In the genomic region with DNA sequence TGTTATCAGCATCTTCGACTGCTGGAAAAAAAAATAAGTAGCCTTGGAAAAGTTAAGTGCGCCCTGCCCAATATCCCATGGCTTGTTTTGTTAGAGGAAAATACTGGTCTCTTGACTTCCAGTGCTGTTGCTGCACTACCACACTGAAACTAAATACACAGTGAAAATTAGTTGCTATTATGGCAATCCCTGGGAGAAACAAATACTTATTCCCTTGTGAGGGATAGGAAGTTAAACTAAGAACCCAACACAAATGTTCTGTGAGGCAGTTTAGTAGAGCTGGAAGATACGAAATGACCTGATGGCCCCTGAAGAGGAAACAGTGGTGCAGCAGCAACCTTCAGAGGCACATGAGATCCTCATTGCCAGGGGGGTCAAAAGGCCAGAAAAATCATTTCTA, we compare ENCODE assay signal across 23 cellular contexts.
A peak's percentile ranks its signal among the peaks of the same experiment; 100 is the strongest.
DNase-seq lines count a peak whose midpoint lies in the region; ATAC-seq, FAIRE-seq and TF ChIP-seq lines count a peak whose summit lies in the region.
"Had no signal": no experiment of that assay in that cellular context is flagged by ENCODE, and none has a peak within 500 bp of the region (broad histone marks: within the 10 kb centered on the region; RNA-seq: fewer than 3 reads in every experiment).

No MANE protein-coding gene starts in this region.

- peaks cover 19% of the 10 kb centered on the region for H3K36me3 Mint-ChIP-seq in activated T-cell treated with anti-CD3 and anti-CD28 coated beads, Interleukin-2, amount 50 U/mL, for 24 hours (ENCODE audit: low read depth)
- peaks cover 37% of the 10 kb centered on the region for H3K36me3 Mint-ChIP-seq in activated T-cell treated with anti-CD3 and anti-CD28 coated beads, Interleukin-2, amount 50 U/mL, for 4 hours (ENCODE audit: insufficient read depth)

- POLR2A ChIA-PET in HepG2 (lab: Yijun Ruan, JAX) = no interaction called here

- DNase-seq in HepG2 (ENCODE audit: low spot score) = no peak
- DNase-seq in fibroblast of peridontal ligament (ENCODE audit: extremely low read depth) = peak; percentile 34
- peak in 1 of 3 donors; percentile 39 for DNase-seq in right cardiac atrium
- DNase-seq in colonic mucosa = no peak
- DNase-seq in activated T-cell treated with anti-CD3 and anti-CD28 coated beads, Interleukin-2, amount 50 U/mL, for 24 hours = no peak
- DNase-seq in activated T-cell treated with anti-CD3 and anti-CD28 coated beads, Interleukin-2, amount 50 U/mL, for 4 hours = no peak
- DNase-seq: CD4-positive, alpha-beta T cell; COR-L47; DMS 273 treated with DMSO at 0.1 percent for 48 hours; DMS79 treated with DMSO at 0.1 percent for 48 hours; H9; KBM-7; MM.1S; NCI-H1048; NCI-H1436 treated with DMSO at 0.1 percent for 48 hours; NCI-H1930; NCI-H2171; NCI-H526 treated with DMSO at 0.1 percent for 48 hours; Peyer's patch had no signal

- H3K27ac Mint-ChIP-seq in activated T-cell treated with anti-CD3 and anti-CD28 coated beads, Interleukin-2, amount 50 U/mL, for 24 hours = no peak overlapping the region
- H3K27ac Mint-ChIP-seq: CD4-positive, alpha-beta T cell had no signal

- H3K4me2 ChIP-seq in HepG2 (ENCODE audit: low read depth, low read length) = no peak overlapping the region

- 89% methylated on average over 3 of the region's 3 CpGs for WGBS in liver
- WGBS in HepG2 (ENCODE audit: low lambda C conversion rate) = 93% methylated on average over 3 of the region's 3 CpGs
- 38% methylated on average over 3 of the region's 3 CpGs for WGBS in right cardiac atrium

- no TSS peak for BruUV-seq in HepG2 (replicated peaks; lab: Mats Ljungman, UMichigan)

- H3K36me3 ChIP-seq in liver (ENCODE audit: control insufficient read depth in 4 of 4, insufficient read depth in 3 of 4, low read depth in 1 of 4, low read length in 3 of 4) = no peaks in the 10 kb centered on the region
- H3K36me3 ChIP-seq in HepG2 (replicated peaks in 1 of 2; ENCODE audit: control insufficient read depth in 1 of 2, insufficient read depth in 2 of 2, low read length in 2 of 2) = no peaks in the 10 kb centered on the region
- no peaks in the 10 kb centered on the region for H3K36me3 ChIP-seq in colonic mucosa
- H3K36me3 ChIP-seq: Peyer's patch, SJSA1 had no signal

- no peak for FAIRE-seq in HepG2 (lab: Jason Lieb, UNC)
- FAIRE-seq: GM12891 had no signal

- no peaks in the 10 kb centered on the region for H3K9me3 Mint-ChIP-seq in activated T-cell treated with anti-CD3 and anti-CD28 coated beads, Interleukin-2, amount 50 U/mL, for 24 hours
- H3K9me3 Mint-ChIP-seq in activated T-cell treated with anti-CD3 and anti-CD28 coated beads, Interleukin-2, amount 50 U/mL, for 4 hours = no peaks in the 10 kb centered on the region
- H3K9me3 Mint-ChIP-seq: CD4-positive, alpha-beta T cell; H9 had no signal

- TF ChIP-seq CTCF in liver (IDR thresholded peaks at IDR 0.05; ENCODE audit: low read depth, low read length, missing input control) (no peak), HepG2 (CRISPR knock-in tag; IDR thresholded peaks at IDR 0.05) (no peak), colonic mucosa (IDR thresholded peaks at IDR 0.05) (no peak)

- peaks cover 1% of the 10 kb centered on the region for H3K4me1 Mint-ChIP-seq in activated T-cell treated with anti-CD3 and anti-CD28 coated beads, Interleukin-2, amount 50 U/mL, for 24 hours (ENCODE audit: low read depth)
- H3K4me1 Mint-ChIP-seq in activated T-cell treated with anti-CD3 and anti-CD28 coated beads, Interleukin-2, amount 50 U/mL, for 4 hours (ENCODE audit: low read depth) = no peaks in the 10 kb centered on the region

- TF ChIP-seq RAD21 in liver (IDR thresholded peaks at IDR 0.05) = no peak
- TF ChIP-seq RAD21 in HepG2 (CRISPR knock-in tag; IDR thresholded peaks at IDR 0.05) = no peak

- H3K27me3 ChIP-seq in liver (ENCODE audit: control insufficient read depth in 4 of 4, insufficient read depth in 4 of 4, low read length in 3 of 4) (no peaks in the 10 kb centered on the region), HepG2 (ENCODE audit: control insufficient read depth in 1 of 2, insufficient read depth in 2 of 2, low read length in 2 of 2) (no peaks in the 10 kb centered on the region), right cardiac atrium (ENCODE audit: control insufficient read depth, insufficient read depth) (no peaks in the 10 kb centered on the region), colonic mucosa (no peaks in the 10 kb centered on the region)
- H3K27me3 ChIP-seq: Peyer's patch, SJSA1 had no signal

- no peak for TF ChIP-seq EP300 in HepG2 (IDR thresholded peaks at IDR 0.05; ENCODE audit: low read depth in 2 of 2, low read length in 2 of 2)
- TF ChIP-seq EP300 in HepG2 (CRISPR knock-in tag; IDR thresholded peaks at IDR 0.05; ENCODE audit: borderline replicate concordance) = no peak

- H3K4me1 ChIP-seq in liver (ENCODE audit: control insufficient read depth in 4 of 4, insufficient read depth in 4 of 4, low read length in 3 of 4) = no peaks in the 10 kb centered on the region
- H3K4me1 ChIP-seq in HepG2 (ENCODE audit: insufficient read depth, low read length) = no peaks in the 10 kb centered on the region
- peaks cover 5% of the 10 kb centered on the region for H3K4me1 ChIP-seq in right cardiac atrium (ENCODE audit: control insufficient read depth, insufficient read depth, low read length)
- H3K4me1 ChIP-seq in colonic mucosa = no peaks in the 10 kb centered on the region
- H3K4me1 ChIP-seq: Peyer's patch, SJSA1 had no signal

- ATAC-seq in HepG2 = no peak
- ATAC-seq in right cardiac atrium = peak; percentile 61 to 89
- no peak for ATAC-seq in activated T-cell treated with anti-CD3 and anti-CD28 coated beads, Interleukin-2, amount 50 U/mL, for 4 hours

- H3K9me3 ChIP-seq in liver (ENCODE audit: control insufficient read depth in 4 of 4, low read length in 3 of 4) = no peaks in the 10 kb centered on the region
- no peaks in the 10 kb centered on the region for H3K9me3 ChIP-seq in HepG2 (ENCODE audit: low read length)
- no peaks in the 10 kb centered on the region for H3K9me3 ChIP-seq in right cardiac atrium (ENCODE audit: control insufficient read depth, low read length)
- no peaks in the 10 kb centered on the region for H3K9me3 ChIP-seq in colonic mucosa
- H3K9me3 ChIP-seq: Peyer's patch, SJSA1 had no signal

- no peak overlapping the region for H2AFZ ChIP-seq in HepG2 (ENCODE audit: low read length)

- no peak for TF ChIP-seq POLR2A in HepG2 (IDR thresholded peaks at IDR 0.05; ENCODE audit: insufficient read depth in 1 of 2, low read depth in 2 of 2, low read length in 2 of 2)

- H3K79me2 ChIP-seq in HepG2 (ENCODE audit: insufficient read depth, low read length) = no peaks in the 10 kb centered on the region

- H3K27ac ChIP-seq in liver (ENCODE audit: low read depth in 1 of 2, low read length in 2 of 2) (no peak overlapping the region), HepG2 (ENCODE audit: extremely low read length, insufficient read depth, low read length) (no peak overlapping the region), right cardiac atrium (ENCODE audit: low read length) (no peak overlapping the region), colonic mucosa (no peak overlapping the region)
- H3K27ac ChIP-seq: HL-60, Peyer's patch, SJSA1 had no signal

- no peaks in the 10 kb centered on the region for H4K20me1 ChIP-seq in HepG2 (ENCODE audit: insufficient read depth, low read length)

- CTCF ChIA-PET in HepG2 (lab: Yijun Ruan, JAX; ENCODE audit: low intra/inter-chr PET ratio, low total read pairs) = no interaction called here

- intact Hi-C loops in HepG2 (cut with micrococcal nuclease; ENCODE audit: unreplicated experiment) (no loop called here), right cardiac atrium (cut with DNase I) (no loop called here), colonic mucosa (cut with DNase I) (no loop called here)

- H3K9ac ChIP-seq in liver (ENCODE audit: low read depth in 1 of 2, low read length in 2 of 2) (no peak overlapping the region), HepG2 (ENCODE audit: insufficient read depth, low read depth, low read length) (no peak overlapping the region), colonic mucosa (ENCODE audit: low read depth in 2 of 2, low read length in 2 of 2) (no peak overlapping the region)

- H3K27me3 Mint-ChIP-seq in activated T-cell treated with anti-CD3 and anti-CD28 coated beads, Interleukin-2, amount 50 U/mL, for 24 hours = no peaks in the 10 kb centered on the region
- no peaks in the 10 kb centered on the region for H3K27me3 Mint-ChIP-seq in activated T-cell treated with anti-CD3 and anti-CD28 coated beads, Interleukin-2, amount 50 U/mL, for 4 hours (ENCODE audit: low read depth)
- H3K27me3 Mint-ChIP-seq: CD4-positive, alpha-beta T cell had no signal

- in situ Hi-C loops in HepG2 (cut with HindIII; ENCODE audit: extremely low pct_ligation_motif_present, low pct_unique_long_range_greater_than_20kb) = no loop called here

- H3K4me3 Mint-ChIP-seq in activated T-cell treated with anti-CD3 and anti-CD28 coated beads, Interleukin-2, amount 50 U/mL, for 24 hours = no peak overlapping the region
- H3K4me3 Mint-ChIP-seq in activated T-cell treated with anti-CD3 and anti-CD28 coated beads, Interleukin-2, amount 50 U/mL, for 4 hours = no peak overlapping the region
- H3K4me3 Mint-ChIP-seq: CD4-positive, alpha-beta T cell; H9 had no signal

- H3K4me3 ChIP-seq in liver (ENCODE audit: low read depth in 1 of 3, low read length in 3 of 3) = no peak overlapping the region
- H3K4me3 ChIP-seq in HepG2 (replicated peaks in 1 of 3; ENCODE audit: insufficient read depth in 1 of 3, low read depth in 2 of 3, low read length in 3 of 3) = no peak overlapping the region
- H3K4me3 ChIP-seq in right cardiac atrium (ENCODE audit: low read length) = no peak overlapping the region
- no peak overlapping the region for H3K4me3 ChIP-seq in colonic mucosa
- H3K4me3 ChIP-seq: Peyer's patch, SJSA1 had no signal

TF ChIP-seq in liver, 16 proteins besides CTCF, POLR2A, EP300 and RAD21:
- TF ChIP-seq NR2F2 (IDR thresholded peaks at IDR 0.05) = peak; percentile 13
- TF ChIP-seq JUND (IDR thresholded peaks at IDR 0.05) = no peak

TF ChIP-seq in HepG2, 621 proteins besides CTCF, POLR2A, EP300 and RAD21 (continues in another document):
- TF ChIP-seq XBP1 (CRISPR knock-in tag; IDR thresholded peaks at IDR 0.05) = no peak
- TF ChIP-seq ZNF350 (CRISPR knock-in tag; IDR thresholded peaks at IDR 0.05; ENCODE audit: borderline replicate concordance, low read depth) = no peak
- no peak for TF ChIP-seq ZNF354B (CRISPR knock-in tag; IDR thresholded peaks at IDR 0.05)

Comparison
In these comparisons a context has a peak if more than half of its experiments do, and no peak if none do; other contexts are left out.
1. ATAC-seq: peak in right cardiac atrium (2 of 2); none in HepG2 (single experiment) and activated T-cell treated with anti-CD3 and anti-CD28 coated beads, Interleukin-2, amount 50 U/mL, for 4 hours (0 of 2).